ENCODE assay signal across 11 cellular contexts in the genomic region with DNA sequence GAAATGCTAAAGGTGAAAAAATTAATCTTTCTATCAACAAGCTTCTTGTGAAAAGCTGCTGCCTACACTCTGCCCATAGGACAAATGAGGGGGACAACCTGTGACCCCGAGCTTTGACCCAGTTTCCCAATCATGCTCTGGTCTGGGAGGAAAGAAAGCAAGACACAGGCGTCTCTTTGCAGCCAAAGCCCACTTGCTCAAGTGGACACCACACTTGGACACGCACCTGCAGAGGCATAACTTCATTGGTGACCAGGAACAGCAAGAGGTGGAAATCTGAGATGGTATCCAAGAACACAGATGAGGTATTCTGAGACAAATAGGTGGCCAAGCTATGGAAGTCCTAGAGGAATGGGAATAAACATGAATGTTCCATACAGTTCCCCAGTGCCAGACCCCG. TPM values are rescaled to one million over a fixed set of nuclear protein-coding genes. Genes with fewer than 3 reads are reported as not detected.
DNase-seq lines count a peak whose midpoint lies in the region; ATAC-seq and TF ChIP-seq lines count a peak whose summit lies in the region.
"Had no signal": no experiment of that assay in that cellular context is flagged by ENCODE, and none has a peak within 500 bp of the region (broad histone marks: within the 10 kb centered on the region; RNA-seq: fewer than 3 reads in every experiment).

No MANE protein-coding gene starts in this region.

- no peak for TF ChIP-seq EP300 in ovary (IDR thresholded peaks at IDR 0.05)

- POLR2A ChIA-PET in HCT116 (lab: Charles Lee): interaction anchor here (0.9 to 1.3 kb wide), 3 partner anchors 10 to 15 kb away, joined by 3 to 5 read pairs (median 5); a partner anchor contains a TSS

- H3K27ac ChIP-seq in HCT116 (ENCODE audit: low read depth, low read length) (peak overlapping the region; percentile 61), adrenal gland (peak overlapping the region; percentile 37 to 92 (median 74)), spleen (peak overlapping the region; percentile 19 to 82 (median 64)), ovary (peak overlapping the region in 1 of 2 donors; percentile 43)

- no peaks in the 10 kb centered on the region for H3K9me3 ChIP-seq in HCT116 (ENCODE audit: control insufficient read depth in 1 of 2, insufficient read depth in 1 of 2, low read depth in 1 of 2, low read length in 2 of 2)
- H3K9me3 ChIP-seq in adrenal gland (replicated peaks in 1 of 3): no peaks in the 10 kb centered on the region
- H3K9me3 ChIP-seq in spleen: no peaks in the 10 kb centered on the region
- no peaks in the 10 kb centered on the region for H3K9me3 ChIP-seq in ovary
- H3K9me3 ChIP-seq: mucosa of descending colon had no signal

- BruUV-seq in HCT116 (replicated peaks; lab: Mats Ljungman, UMichigan): no TSS peak

- TF ChIP-seq RAD21 in HCT116 (IDR thresholded peaks at IDR 0.05; ENCODE audit: low read depth): no peak

- CTCF ChIA-PET in HCT116 (lab: Charles Lee): interaction anchor here (1.4 kb wide), 1 partner anchor 33 kb away, joined by 3 read pairs; no protein-coding TSS in a partner anchor

- TF ChIP-seq CTCF in HCT116 (IDR thresholded peaks at IDR 0.05 in 2 of 3, conservative IDR thresholded peaks at IDR 0.05 in 1 of 3; ENCODE audit: borderline replicate concordance in 1 of 3, insufficient read depth in 1 of 3, low read depth in 2 of 3, low read length in 2 of 3): no peak
- TF ChIP-seq CTCF in adrenal gland (IDR thresholded peaks at IDR 0.05): no peak
- no peak for TF ChIP-seq CTCF in spleen (IDR thresholded peaks at IDR 0.05 in 8 of 11, conservative IDR thresholded peaks at IDR 0.05 in 3 of 11)
- no peak for TF ChIP-seq CTCF in ovary (IDR thresholded peaks at IDR 0.05)

- DNase-seq in HCT116 (ENCODE audit: low read depth, low spot score) (no peak), adrenal gland (no peak), left lobe of liver (ENCODE audit: low spot score) (no peak), spleen (no peak), ovary (no peak), ecto neural progenitor cell (ENCODE audit: low spot score) (no peak), NK-92 (lab: John Stamatoyannopoulos, UW; ENCODE audit: unreplicated experiment) (no peak)
- DNase-seq: activated CD8-positive, alpha-beta memory T cell treated with anti-CD3 and anti-CD28 coated beads for 24 hours; stimulated activated CD4-positive, alpha-beta T cell treated with anti-CD3 and anti-CD28 coated beads, Interleukin-2, amount 100 ng/mL, for 24 hours had no signal

- H3K9ac ChIP-seq in HCT116 (ENCODE audit: low read length): 0 out of 2 replicates have a peak overlapping the region, but pooled peaks have one; percentile 3

- H2AFZ ChIP-seq in HCT116 (ENCODE audit: low read depth, low read length, poor library complexity, severe bottlenecking): no peak overlapping the region

- peak overlapping the region; percentile 66 for H3K4me2 ChIP-seq in HCT116 (ENCODE audit: low read length)

- H3K9me2 ChIP-seq in HCT116 (ENCODE audit: insufficient read depth): no peaks in the 10 kb centered on the region

- H3K36me3 ChIP-seq in HCT116 (ENCODE audit: control insufficient read depth in 1 of 2, insufficient read depth in 2 of 2, low read length in 2 of 2) (peaks cover 64 to 82% of the 10 kb centered on the region in 2 experiments), adrenal gland (replicated peaks in 1 of 2) (peaks cover 0 to 86% of the 10 kb centered on the region in 2 donors), spleen (peaks cover 3 to 100% (median 93%) of the 10 kb centered on the region in 6 donors), ovary (no peaks in the 10 kb centered on the region)

- H3K4me1 ChIP-seq in HCT116 (ENCODE audit: control insufficient read depth in 1 of 2, insufficient read depth in 2 of 2, low read length in 2 of 2) (peaks cover 18 to 24% of the 10 kb centered on the region in 2 experiments), adrenal gland (replicated peaks in 1 of 2) (peaks cover 14 to 24% of the 10 kb centered on the region in 2 donors), spleen (peaks cover 8 to 57% (median 26%) of the 10 kb centered on the region in 6 donors), ovary (ENCODE audit: insufficient read depth) (peaks cover 10% of the 10 kb centered on the region)

- 42 to 54% (median 46%) methylated on average over 4 of the region's 4 CpGs for WGBS in adrenal gland, 4 donors
- WGBS in spleen, 5 donors: 51 to 60% (median 58%) methylated on average over 4 of the region's 4 CpGs
- WGBS in ovary, 3 donors: 29 to 33% (median 30%) methylated on average over 4 of the region's 4 CpGs

- 0 out of 2 replicates have a peak, but pooled peaks cover 3% of the 10 kb centered on the region for H4K20me1 ChIP-seq in HCT116 (ENCODE audit: insufficient read depth)

- H3K4me3 ChIP-seq in HCT116 (replicated peaks in 1 of 2; ENCODE audit: low read depth in 1 of 2, low read length in 2 of 2) (peak overlapping the region in 1 of 2 experiments; percentile 23; a peak in 2 of 4 replicates), adrenal gland (peak overlapping the region in 1 of 4 donors; percentile 16), spleen (no peak overlapping the region), ovary (no peak overlapping the region)
- H3K4me3 ChIP-seq: mucosa of descending colon had no signal

- no peak for TF ChIP-seq POLR2A in HCT116 (IDR thresholded peaks at IDR 0.05; ENCODE audit: borderline replicate concordance, extremely low read depth, insufficient read depth, insufficient read length)
- no peak for TF ChIP-seq POLR2A in adrenal gland (IDR thresholded peaks at IDR 0.05)
- TF ChIP-seq POLR2A in spleen (IDR thresholded peaks at IDR 0.05): no peak
- TF ChIP-seq POLR2A in ovary (IDR thresholded peaks at IDR 0.05): no peak

- no peaks in the 10 kb centered on the region for H3K27me3 ChIP-seq in HCT116 (ENCODE audit: insufficient read depth, low read length)
- H3K27me3 ChIP-seq in adrenal gland: no peaks in the 10 kb centered on the region
- H3K27me3 ChIP-seq in spleen (replicated peaks in 1 of 7): no peaks in the 10 kb centered on the region
- H3K27me3 ChIP-seq in ovary: no peaks in the 10 kb centered on the region

- RAD21 ChIA-PET in HCT116 (lab: Charles Lee; ENCODE audit: low non-redundant PET in 1 of 2, low total read pairs in 2 of 2, uncharacterized antibody in 2 of 2, unreplicated experiment in 2 of 2): no interaction called here

- ATAC-seq in HCT116 (peak; percentile 20), left lobe of liver (peak; percentile 44), HG03442 (IDR thresholded peaks at IDR 0.05; ENCODE audit: unreplicated experiment) (no peak)

- intact Hi-C loops in HCT116 (cut with micrococcal nuclease): loop anchor here (5.0 kb wide), 1 partner anchor 35 kb away; no protein-coding TSS in a partner anchor
- intact Hi-C loops in adrenal gland (cut with DNase I): no loop called here
- intact Hi-C loops in spleen (cut with DNase I; ENCODE audit: low total_unique reads): no loop called here
- intact Hi-C loops in ovary (cut with DNase I): no loop called here

- peaks cover 3% of the 10 kb centered on the region; the same call in 1 of the 2 replicates for H3K79me2 ChIP-seq in HCT116 (ENCODE audit: insufficient read depth, low read length)

TF ChIP-seq in HCT116, 20 proteins besides CTCF, POLR2A, EP300 and RAD21:
- TF ChIP-seq, protein P1, sequence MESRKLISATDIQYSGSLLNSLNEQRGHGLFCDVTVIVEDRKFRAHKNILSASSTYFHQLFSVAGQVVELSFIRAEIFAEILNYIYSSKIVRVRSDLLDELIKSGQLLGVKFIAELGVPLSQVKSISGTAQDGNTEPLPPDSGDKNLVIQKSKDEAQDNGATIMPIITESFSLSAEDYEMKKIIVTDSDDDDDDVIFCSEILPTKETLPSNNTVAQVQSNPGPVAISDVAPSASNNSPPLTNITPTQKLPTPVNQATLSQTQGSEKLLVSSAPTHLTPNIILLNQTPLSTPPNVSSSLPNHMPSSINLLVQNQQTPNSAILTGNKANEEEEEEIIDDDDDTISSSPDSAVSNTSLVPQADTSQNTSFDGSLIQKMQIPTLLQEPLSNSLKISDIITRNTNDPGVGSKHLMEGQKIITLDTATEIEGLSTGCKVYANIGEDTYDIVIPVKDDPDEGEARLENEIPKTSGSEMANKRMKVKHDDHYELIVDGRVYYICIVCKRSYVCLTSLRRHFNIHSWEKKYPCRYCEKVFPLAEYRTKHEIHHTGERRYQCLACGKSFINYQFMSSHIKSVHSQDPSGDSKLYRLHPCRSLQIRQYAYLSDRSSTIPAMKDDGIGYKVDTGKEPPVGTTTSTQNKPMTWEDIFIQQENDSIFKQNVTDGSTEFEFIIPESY (IDR thresholded peaks at IDR 0.05; ENCODE audit: extremely low read depth, insufficient replicate concordance, low read length): no peak
- no peak for TF ChIP-seq EZH2 (IDR thresholded peaks at IDR 0.05)
- TF ChIP-seq TCF7L2 (IDR thresholded peaks at IDR 0.05; ENCODE audit: borderline replicate concordance, extremely low read depth, insufficient read depth, insufficient read length): no peak
- no peak for TF ChIP-seq ZFX (IDR thresholded peaks at IDR 0.05)
- no peak for TF ChIP-seq JUND (IDR thresholded peaks at IDR 0.05)
- TF ChIP-seq, protein P2, sequence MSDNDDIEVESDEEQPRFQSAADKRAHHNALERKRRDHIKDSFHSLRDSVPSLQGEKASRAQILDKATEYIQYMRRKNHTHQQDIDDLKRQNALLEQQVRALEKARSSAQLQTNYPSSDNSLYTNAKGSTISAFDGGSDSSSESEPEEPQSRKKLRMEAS (IDR thresholded peaks at IDR 0.05): no peak

RNA-seq across cellular contexts. Expression of a gene that starts 15.0 kb away (rescaled TPM):
- total RNA-seq in HCT116 (2021; ENCODE audit: unreplicated experiment): 53.4 TPM
- polyA plus RNA-seq in HCT116 (2012): 21.7 and 21.8 TPM in 2 replicates
- total RNA-seq in adrenal gland: 10 to 100 TPM; 21.1 to 35.1 (median 31.7) TPM
- polyA plus RNA-seq in adrenal gland: 10 to 100 TPM in 2 of 3 donors, 1 to 10 TPM in 1; 2.5 to 89.0 (median 41.0) TPM
- total RNA-seq in left lobe of liver: 18.9 TPM
- total RNA-seq in spleen: 10 to 100 TPM; 36.8 to 59.2 (median 50.2) TPM
- 10 to 100 TPM; 32.2 to 77.2 (median 52.0) TPM for polyA plus RNA-seq in spleen
- 10 to 100 TPM; 14.9 to 29.1 (median 25.1) TPM for total RNA-seq in ovary
- polyA plus RNA-seq in ovary: 10 to 100 TPM in 1 of 2 donors, under 1 TPM in 1; 0.77 to 19.7 TPM

RNA-seq across cellular contexts. Expression of a gene that starts 39.0 kb away (rescaled TPM):
- total RNA-seq in HCT116 (2021; ENCODE audit: unreplicated experiment): 10.1 TPM
- 5.9 and 6.4 TPM in 2 replicates for polyA plus RNA-seq in HCT116 (2012)
- 1 to 10 TPM in 4 of 8 donors, under 1 TPM in 4; 0.39 to 1.9 (median 0.88) TPM for total RNA-seq in adrenal gland
- 1 to 10 TPM in 1 of 3 donors, under 1 TPM in 1, not detected in 1; 0.51 to 1.7 TPM for polyA plus RNA-seq in adrenal gland
- total RNA-seq in left lobe of liver: 0.18 TPM
- 1 to 10 TPM; 1.2 to 4.0 (median 2.8) TPM for total RNA-seq in spleen
- polyA plus RNA-seq in spleen: 1 to 10 TPM in 1 of 3 donors, under 1 TPM in 2; 0.41 to 2.6 (median 0.76) TPM
- total RNA-seq in ovary: 1 to 10 TPM; 1.8 to 6.4 (median 3.9) TPM
- polyA plus RNA-seq in ovary: 1 to 10 TPM in 1 of 2 donors, under 1 TPM in 1; 0.13 to 1.6 TPM

RNA-seq across cellular contexts. Expression of a gene that starts 54.6 kb away (rescaled TPM):
- total RNA-seq in HCT116 (2021; ENCODE audit: unreplicated experiment) (6,223 TPM), adrenal gland (1,000 to 10,000 TPM; 1,781 to 6,446 (median 2,486) TPM), left lobe of liver (264 TPM), spleen (1,000 to 10,000 TPM; 1,726 to 6,270 (median 2,803) TPM), ovary (1,000 to 10,000 TPM; 3,016 to 5,681 (median 4,174) TPM)
- 6,644 and 8,513 TPM in 2 replicates for polyA plus RNA-seq in HCT116 (2012)
- polyA plus RNA-seq in adrenal gland (1,000 to 10,000 TPM in 2 of 3 donors, 100 to 1,000 TPM in 1; 828 to 1,140 (median 1,059) TPM), spleen (1,000 to 10,000 TPM; 1,119 to 1,902 (median 1,793) TPM), ovary (1,000 to 10,000 TPM; 1,825 to 3,391 TPM)
